In genomic region chr15:58748787-58749531, GRCh38 we compare ENCODE assay signal across 9 cellular contexts. TPM values are rescaled to one million over a fixed set of nuclear protein-coding genes. Genes with fewer than 3 reads are reported as not detected.
A peak's percentile ranks its signal among the peaks of the same experiment; 100 is the strongest.
DNase-seq lines count a peak whose midpoint lies in the region; ATAC-seq, FAIRE-seq and TF ChIP-seq lines count a peak whose summit lies in the region.
"Had no signal": no experiment of that assay in that cellular context is flagged by ENCODE, and none has a peak within 500 bp of the region (broad histone marks: within the 10 kb centered on the region; RNA-seq: fewer than 3 reads in every experiment).

No MANE protein-coding gene starts in this region.

- no peaks in the 10 kb centered on the region for H3K27me3 Mint-ChIP-seq in central memory CD8-positive, alpha-beta T cell

- peak overlapping the region; percentile 85 for H3K27ac Mint-ChIP-seq in central memory CD8-positive, alpha-beta T cell (ENCODE audit: low read depth)

- no peak; the same call in 1 of the 2 replicates for TF ChIP-seq POLR2A in GM12891 (IDR thresholded peaks at IDR 0.05; ENCODE audit: low read depth, low read length)

- H3K4me3 Mint-ChIP-seq in central memory CD8-positive, alpha-beta T cell = peak overlapping the region; percentile 98

- no peaks in the 10 kb centered on the region for H3K36me3 ChIP-seq in H7 (replicated peaks; ENCODE audit: control insufficient read depth, insufficient read depth, low read length)

- peaks cover 13% of the 10 kb centered on the region for H3K36me3 Mint-ChIP-seq in central memory CD8-positive, alpha-beta T cell (ENCODE audit: insufficient read depth)

- peaks cover 31% of the 10 kb centered on the region for H3K4me1 Mint-ChIP-seq in central memory CD8-positive, alpha-beta T cell

- in situ Hi-C loops in G401 (cut with HindIII; ENCODE audit: low sequenced_read_pairs) = no loop called here

- FAIRE-seq in GM12891 (lab: Jason Lieb, UNC) = peak; percentile 65
- FAIRE-seq: islet of Langerhans had no signal

- H3K4me3 ChIP-seq in H7 (ENCODE audit: insufficient read depth, low read depth, low read length) (peak overlapping the region; percentile 97), WI38 (ENCODE audit: low read depth, low read length) (peak overlapping the region; percentile 94)

- no peak for TF ChIP-seq CTCF in WI38 (IDR thresholded peaks at IDR 0.05; ENCODE audit: low read depth, low read length)

- peak; percentile 26 for ATAC-seq in central memory CD8-positive, alpha-beta T cell (replicated peaks; ENCODE audit: extremely low read depth, poor library complexity, severe bottlenecking)
- ATAC-seq in left colon = peak; percentile 49

- H3K9me3 Mint-ChIP-seq in central memory CD8-positive, alpha-beta T cell = no peaks in the 10 kb centered on the region

- intact Hi-C loops in left colon (cut with DNase I, micrococcal nuclease) = no loop called here

- DNase-seq in GM12891 (ENCODE audit: insufficient read length, low spot score) (peak; percentile 37), H7 (peak; percentile 78), M059J (ENCODE audit: low read depth) (peak; percentile 52), left colon (peak; percentile 34 to 67), G401 (ENCODE audit: low spot score) (no peak)
- peak; percentile 19 to 20 for DNase-seq in central memory CD8-positive, alpha-beta T cell (ENCODE audit: low spot score in 2 of 2)
- DNase-seq in stimulated activated CD4-positive, alpha-beta T cell treated with anti-CD3 and anti-CD28 coated beads, Interleukin-4, amount 100 ng/mL, for 1 hour = peak; percentile 46

- no peaks in the 10 kb centered on the region for H3K27me3 ChIP-seq in H7 (ENCODE audit: control insufficient read depth, insufficient read depth, low read length)

TF ChIP-seq in GM12891, 5 proteins besides CTCF, POLR2A, EP300 and RAD21:
- no peak for TF ChIP-seq SPI1 (IDR thresholded peaks at IDR 0.05; ENCODE audit: low read depth, low read length)
- no peak for TF ChIP-seq TAF1 (IDR thresholded peaks at IDR 0.05; ENCODE audit: low read depth, low read length)
- TF ChIP-seq POU2F2 (IDR thresholded peaks at IDR 0.05; ENCODE audit: low read depth, low read length) = no peak
- no peak; the same call in 1 of the 2 replicates for TF ChIP-seq POLR2AphosphoS5 (IDR thresholded peaks at IDR 0.05; ENCODE audit: low read depth, low read length)
- no peak for TF ChIP-seq PAX5 (IDR thresholded peaks at IDR 0.05; ENCODE audit: insufficient read depth, low read length, severe bottlenecking)

RNA-seq across cellular contexts. Expression of gene ADAM10, which starts 0.5 kb away (rescaled TPM):
- polyA plus RNA-seq in GM12891 (2012; ENCODE audit: low read depth, missing spikeins) = 41.8 TPM
- 73.1 and 78.9 TPM in 2 replicates for total RNA-seq in H7 (2014; rRNA removed; shearing (Covaris generic))
- 62.8 and 107 TPM in 2 replicates for total RNA-seq in M059J (2014; rRNA removed; shearing (Covaris generic))
- total RNA-seq in left colon = 100 to 1,000 TPM; 138 to 183 TPM
- 60.7 and 117 TPM in 2 replicates for total RNA-seq in G401 (2014; rRNA removed; shearing (Covaris generic))

RNA-seq across cellular contexts. Expression of gene MINDY2, which starts 22.1 kb away (rescaled TPM):
- polyA plus RNA-seq in GM12891 (2012; ENCODE audit: low read depth, missing spikeins) = 1.2 TPM
- total RNA-seq in H7 (2014; rRNA removed; shearing (Covaris generic)) = 13.2 and 17.2 TPM in 2 replicates
- 4.5 and 5.6 TPM in 2 replicates for total RNA-seq in M059J (2014; rRNA removed; shearing (Covaris generic))
- total RNA-seq in left colon = 10 to 100 TPM in 1 of 2 donors, 1 to 10 TPM in 1; 9.0 to 14.1 TPM
- 6.0 and 10.3 TPM in 2 replicates for total RNA-seq in G401 (2014; rRNA removed; shearing (Covaris generic))
